In genomic region chr11:119310682-119311052, GRCh38 we compare ENCODE assay signal across 28 cellular contexts. TPM values are rescaled to one million over a fixed set of nuclear protein-coding genes. Genes with fewer than 3 reads are reported as not detected.
A peak's percentile ranks its signal among the peaks of the same experiment; 100 is the strongest.
DNase-seq lines count a peak whose midpoint lies in the region; ATAC-seq and TF ChIP-seq lines count a peak whose summit lies in the region.
"Had no signal": no experiment of that assay in that cellular context is flagged by ENCODE, and none has a peak within 500 bp of the region (broad histone marks: within the 10 kb centered on the region; RNA-seq: fewer than 3 reads in every experiment).

No MANE protein-coding gene starts in this region.

- no peak overlapping the region for H3K9ac ChIP-seq in stomach smooth muscle (ENCODE audit: low read length in 2 of 2)

- TF ChIP-seq CTCF in foreskin keratinocyte (conservative IDR thresholded peaks at IDR 0.05): no peak
- no peak for TF ChIP-seq CTCF in activated CD8-positive, alpha-beta T cell treated with anti-CD3 and anti-CD28 coated beads for 36 hours (IDR thresholded peaks at IDR 0.05)

- no peak for DNase-seq in activated naive CD4-positive, alpha-beta T cell treated with anti-CD3 and anti-CD28 coated beads, Interleukin-2, amount 10 ng/mL, durations not matched to agents 7 days and 5 days
- peak in 1 of 2 donors; percentile 20 for DNase-seq in foreskin keratinocyte
- DNase-seq in activated CD8-positive, alpha-beta T cell treated with anti-CD3 and anti-CD28 coated beads for 36 hours: no peak
- DNase-seq: 8988T; activated CD4-positive, alpha-beta T cell treated with anti-CD3 and anti-CD28 coated beads, Interleukin-2, amount 50 U/mL, for 4 hours; activated gamma-delta T cell; AML-193; amniotic stem cell; CD8-positive, alpha-beta memory T cell; dermis blood vessel endothelial cell; left cardiac atrium; midbrain; NCI-H524; Peyer's patch; posterior cingulate gyrus; stimulated activated CD4-positive, alpha-beta T cell treated with anti-CD3 and anti-CD28 coated beads, Interleukin-1b, Interleukin-23, amount 100 ng/mL, for 48 hours; stimulated activated naive CD4-positive, alpha-beta T cell; T-helper 2 cell; WERI-Rb-1 had no signal

- H3K27ac Mint-ChIP-seq in activated naive CD4-positive, alpha-beta T cell treated with anti-CD3 and anti-CD28 coated beads, Interleukin-2, amount 50 U/mL, for 24 hours: peak overlapping the region; percentile 70
- no peak overlapping the region for H3K27ac Mint-ChIP-seq in activated naive CD4-positive, alpha-beta T cell treated with anti-CD3 and anti-CD28 coated beads, Interleukin-2, amount 10 ng/mL, durations not matched to agents 7 days and 5 days
- H3K27ac Mint-ChIP-seq in activated CD8-positive, alpha-beta T cell treated with anti-CD3 and anti-CD28 coated beads for 36 hours: no peak overlapping the region

- POLR2A ChIA-PET in activated CD8-positive, alpha-beta T cell treated with anti-CD3 and anti-CD28 coated beads for 36 hours (lab: Charles Lee): interaction anchor here (2.0 kb wide), 1 partner anchor 10 kb away, joined by 9 read pairs; no protein-coding TSS in a partner anchor

- H3K27me3 ChIP-seq in foreskin keratinocyte (no peaks in the 10 kb centered on the region), stomach smooth muscle (ENCODE audit: control insufficient read depth in 1 of 2, insufficient read depth in 2 of 2, low read length in 2 of 2) (peaks cover 2 to 4% of the 10 kb centered on the region in 2 donors)
- H3K27me3 ChIP-seq: Peyer's patch had no signal

- H3K4me1 ChIP-seq in foreskin keratinocyte (peaks cover 5% of the 10 kb centered on the region), stomach smooth muscle (ENCODE audit: control insufficient read depth, insufficient read depth, low read length) (peaks cover 63% of the 10 kb centered on the region)

- H3K27me3 Mint-ChIP-seq in activated naive CD4-positive, alpha-beta T cell treated with anti-CD3 and anti-CD28 coated beads, Interleukin-2, amount 50 U/mL, for 24 hours: no peaks in the 10 kb centered on the region
- peaks cover 30% of the 10 kb centered on the region for H3K27me3 Mint-ChIP-seq in activated naive CD4-positive, alpha-beta T cell treated with anti-CD3 and anti-CD28 coated beads, Interleukin-2, amount 10 ng/mL, durations not matched to agents 7 days and 5 days
- H3K27me3 Mint-ChIP-seq in activated CD8-positive, alpha-beta T cell treated with anti-CD3 and anti-CD28 coated beads for 36 hours: peaks cover 3% of the 10 kb centered on the region

- peaks cover 2% of the 10 kb centered on the region for H3K36me3 Mint-ChIP-seq in activated naive CD4-positive, alpha-beta T cell treated with anti-CD3 and anti-CD28 coated beads, Interleukin-2, amount 50 U/mL, for 24 hours
- H3K36me3 Mint-ChIP-seq in activated naive CD4-positive, alpha-beta T cell treated with anti-CD3 and anti-CD28 coated beads, Interleukin-2, amount 10 ng/mL, durations not matched to agents 7 days and 5 days: peaks cover 12% of the 10 kb centered on the region
- H3K36me3 Mint-ChIP-seq in activated CD8-positive, alpha-beta T cell treated with anti-CD3 and anti-CD28 coated beads for 36 hours (ENCODE audit: low read depth): peaks cover 2% of the 10 kb centered on the region

- peaks cover 52 to 62% of the 10 kb centered on the region in 2 donors for H3K36me3 ChIP-seq in stomach smooth muscle (ENCODE audit: control insufficient read depth in 2 of 2, insufficient read depth in 2 of 2, low read length in 2 of 2)
- H3K36me3 ChIP-seq: cardiac muscle cell had no signal

- ATAC-seq in foreskin keratinocyte (peak; percentile 35), GM18511 (IDR thresholded peaks at IDR 0.05; ENCODE audit: unreplicated experiment) (no peak)
- no peak for ATAC-seq in activated CD8-positive, alpha-beta T cell treated with anti-CD3 and anti-CD28 coated beads for 36 hours
- ATAC-seq: GM12878, left cardiac atrium had no signal

- no peak overlapping the region for H3K4me3 ChIP-seq in stomach smooth muscle (ENCODE audit: low read length in 2 of 2)
- H3K4me3 ChIP-seq: cardiac muscle cell, GM12878, Peyer's patch, SK-N-MC, upper lobe of left lung had no signal

- H3K9me3 Mint-ChIP-seq in activated naive CD4-positive, alpha-beta T cell treated with anti-CD3 and anti-CD28 coated beads, Interleukin-2, amount 50 U/mL, for 24 hours: no peaks in the 10 kb centered on the region
- H3K9me3 Mint-ChIP-seq in activated naive CD4-positive, alpha-beta T cell treated with anti-CD3 and anti-CD28 coated beads, Interleukin-2, amount 10 ng/mL, durations not matched to agents 7 days and 5 days: no peaks in the 10 kb centered on the region
- no peaks in the 10 kb centered on the region for H3K9me3 Mint-ChIP-seq in activated CD8-positive, alpha-beta T cell treated with anti-CD3 and anti-CD28 coated beads for 36 hours
- H3K9me3 Mint-ChIP-seq: CD8-positive, alpha-beta memory T cell had no signal

- H3K9me3 ChIP-seq in stomach smooth muscle (ENCODE audit: control insufficient read depth in 2 of 2, low read length in 2 of 2): no peaks in the 10 kb centered on the region
- H3K9me3 ChIP-seq: Peyer's patch, upper lobe of left lung had no signal

- no peak overlapping the region for H3K4me3 Mint-ChIP-seq in activated naive CD4-positive, alpha-beta T cell treated with anti-CD3 and anti-CD28 coated beads, Interleukin-2, amount 50 U/mL, for 24 hours
- no peak overlapping the region for H3K4me3 Mint-ChIP-seq in activated naive CD4-positive, alpha-beta T cell treated with anti-CD3 and anti-CD28 coated beads, Interleukin-2, amount 10 ng/mL, durations not matched to agents 7 days and 5 days
- H3K4me3 Mint-ChIP-seq in activated CD8-positive, alpha-beta T cell treated with anti-CD3 and anti-CD28 coated beads for 36 hours: no peak overlapping the region
- H3K4me3 Mint-ChIP-seq: CD8-positive, alpha-beta memory T cell had no signal

- H3K27ac ChIP-seq in foreskin keratinocyte (no peak overlapping the region), stomach smooth muscle (ENCODE audit: low read length) (peak overlapping the region; percentile 67)
- H3K27ac ChIP-seq: cardiac muscle cell, epithelial cell of prostate, Peyer's patch, SK-N-MC, WERI-Rb-1 had no signal

- CTCF ChIA-PET in activated naive CD4-positive, alpha-beta T cell treated with anti-CD3 and anti-CD28 coated beads, Interleukin-2, amount 10 ng/mL, durations not matched to agents 7 days and 5 days (lab: Charles Lee): interaction anchor here (9.4 kb wide), 1 partner anchor 13 kb away, joined by 83 read pairs; no protein-coding TSS in a partner anchor
- CTCF ChIA-PET in activated CD8-positive, alpha-beta T cell treated with anti-CD3 and anti-CD28 coated beads for 36 hours (lab: Charles Lee): interaction anchor here (1.4 to 7.2 kb wide), 2 partner anchors 8 to 12 kb away, joined by 3 to 77 read pairs; no protein-coding TSS in a partner anchor

- peaks cover 24% of the 10 kb centered on the region for H3K4me1 Mint-ChIP-seq in activated naive CD4-positive, alpha-beta T cell treated with anti-CD3 and anti-CD28 coated beads, Interleukin-2, amount 50 U/mL, for 24 hours
- H3K4me1 Mint-ChIP-seq in activated naive CD4-positive, alpha-beta T cell treated with anti-CD3 and anti-CD28 coated beads, Interleukin-2, amount 10 ng/mL, durations not matched to agents 7 days and 5 days: peaks cover 31% of the 10 kb centered on the region
- H3K4me1 Mint-ChIP-seq in activated CD8-positive, alpha-beta T cell treated with anti-CD3 and anti-CD28 coated beads for 36 hours (ENCODE audit: low read depth): peaks cover 24% of the 10 kb centered on the region

- intact Hi-C loops in activated CD8-positive, alpha-beta T cell treated with anti-CD3 and anti-CD28 coated beads for 36 hours (cut with micrococcal nuclease): no loop called here

RNA-seq across cellular contexts. Expression of gene MCAM, which starts 6.3 kb away (rescaled TPM):
- 25.5 and 34.0 TPM in 2 replicates for total RNA-seq in foreskin keratinocyte
- polyA plus RNA-seq in foreskin keratinocyte: 12.5 and 20.2 TPM in 2 replicates
- 1 to 10 TPM; 8.0 to 8.3 TPM for total RNA-seq in activated CD8-positive, alpha-beta T cell treated with anti-CD3 and anti-CD28 coated beads for 36 hours

RNA-seq across cellular contexts. Expression of gene RNF26, which starts 23.7 kb away (rescaled TPM):
- 30.1 and 35.2 TPM in 2 replicates for total RNA-seq in foreskin keratinocyte
- polyA plus RNA-seq in foreskin keratinocyte: 41.0 and 49.9 TPM in 2 replicates
- 10 to 100 TPM; 30.2 to 31.9 TPM for total RNA-seq in activated CD8-positive, alpha-beta T cell treated with anti-CD3 and anti-CD28 coated beads for 36 hours

RNA-seq across cellular contexts. Expression of gene C1QTNF5, which starts 30.0 kb away (rescaled TPM):
- not detected in 2 replicates for total RNA-seq in foreskin keratinocyte
- 0.03 and 0.07 TPM in 2 replicates for polyA plus RNA-seq in foreskin keratinocyte
- not detected for total RNA-seq in activated CD8-positive, alpha-beta T cell treated with anti-CD3 and anti-CD28 coated beads for 36 hours
- total RNA-seq: CD8-positive, alpha-beta memory T cell; GM12878 had no signal
- polyA plus RNA-seq: CD8-positive, alpha-beta memory T cell; GM12878; neural cell had no signal

RNA-seq across cellular contexts. Expression of gene MFRP, which starts 35.8 kb away (rescaled TPM):
- total RNA-seq in foreskin keratinocyte: not detected in 2 replicates
- polyA plus RNA-seq in foreskin keratinocyte: not detected in 2 replicates
- not detected for total RNA-seq in activated CD8-positive, alpha-beta T cell treated with anti-CD3 and anti-CD28 coated beads for 36 hours
- total RNA-seq: cardiac muscle cell; CD8-positive, alpha-beta memory T cell; dermis blood vessel endothelial cell; GM12878; left cardiac atrium; Peyer's patch; upper lobe of left lung had no signal
- polyA plus RNA-seq: cardiac muscle cell; CD8-positive, alpha-beta memory T cell; GM12878; neural cell had no signal
